Comparison of ENCODE assay signal across 8 cellular contexts in genomic region chr2:191114403-191114886, GRCh38. TPM values are rescaled to one million over a fixed set of nuclear protein-coding genes. Genes with fewer than 3 reads are reported as not detected.
A peak's percentile ranks its signal among the peaks of the same experiment; 100 is the strongest.
DNase-seq lines count a peak whose midpoint lies in the region; ATAC-seq, FAIRE-seq and TF ChIP-seq lines count a peak whose summit lies in the region.

No MANE protein-coding gene starts in this region.

- H3K9me3 ChIP-seq in K562 (replicated peaks; ENCODE audit: control insufficient read depth, insufficient read depth, low read depth, low read length): no peaks in the 10 kb centered on the region
- H3K9me3 ChIP-seq in upper lobe of right lung: no peaks in the 10 kb centered on the region

- H3K9ac ChIP-seq in K562 (ENCODE audit: insufficient read depth in 1 of 2, low read depth in 2 of 2, low read length in 2 of 2): no peak overlapping the region

- intact Hi-C loops in K562 (cut with micrococcal nuclease) (no loop called here), upper lobe of right lung (cut with DNase I) (no loop called here)

- no peak for TF ChIP-seq POLR2A in K562 (conservative IDR thresholded peaks at IDR 0.05)

- no peak for TF ChIP-seq RAD21 in K562 (CRISPR knock-in tag; conservative IDR thresholded peaks at IDR 0.05 in 1 of 2, IDR thresholded peaks at IDR 0.05 in 1 of 2)

- no peaks in the 10 kb centered on the region for H3K9me1 ChIP-seq in K562 (ENCODE audit: control insufficient read depth, insufficient read depth, low read length)

- no peaks in the 10 kb centered on the region for H3K4me1 ChIP-seq in K562 (replicated peaks in 1 of 2; ENCODE audit: control insufficient read depth in 2 of 2, insufficient read depth in 2 of 2, low read length in 2 of 2)
- no peaks in the 10 kb centered on the region for H3K4me1 ChIP-seq in upper lobe of right lung

- CTCF ChIA-PET in K562 (lab: Yijun Ruan, JAX; ENCODE audit: low intra/inter-chr PET ratio): no interaction called here

- FAIRE-seq in HTR-8/SVneo (lab: Jason Lieb, UNC) (no peak), K562 (lab: Jason Lieb, UNC) (no peak)

- DNase-seq in HTR-8/SVneo (ENCODE audit: insufficient read length, low spot score): peak; percentile 8
- DNase-seq in K562 (ENCODE audit: extremely low read depth in 1 of 4, low spot score in 3 of 4): no peak
- no peak for DNase-seq in upper lobe of right lung
- no peak for DNase-seq in KG1 (lab: John Stamatoyannopoulos, UW)
- no peak for DNase-seq in NCI-H2029 (lab: John Stamatoyannopoulos, UW)
- no peak for DNase-seq in iPS-NIHi7 (ENCODE audit: extremely low spot score)

- no peaks in the 10 kb centered on the region for H4K20me1 ChIP-seq in K562 (replicated peaks; ENCODE audit: control insufficient read depth, insufficient read depth, low read length)

- in situ Hi-C loops in K562 (cut with MboI): no loop called here

- H2AFZ ChIP-seq in K562 (ENCODE audit: low read depth, low read length): no peak overlapping the region

- no TSS peak for BruUV-seq in K562 (replicated peaks; lab: Mats Ljungman, UMichigan)

- H3K27ac ChIP-seq in K562 (ENCODE audit: extremely low read depth, low read depth, low read length) (no peak overlapping the region), upper lobe of right lung (no peak overlapping the region)

- H3K4me3 ChIP-seq in K562: no peak overlapping the region
- H3K4me3 ChIP-seq in upper lobe of right lung: no peak overlapping the region

- H3K79me2 ChIP-seq in K562 (ENCODE audit: control insufficient read depth, insufficient read depth, low read length): no peaks in the 10 kb centered on the region

- H3K4me2 ChIP-seq in K562 (ENCODE audit: insufficient read depth, low read length): no peak overlapping the region

- ATAC-seq in GM18499 (IDR thresholded peaks at IDR 0.05; ENCODE audit: insufficient read depth, unreplicated experiment) (peak; percentile 66), GM21528 (IDR thresholded peaks at IDR 0.05; ENCODE audit: low FRiP score, unreplicated experiment) (peak; percentile 87), K562 (no peak), upper lobe of right lung (peak; percentile 41)

- POLR2A ChIA-PET in K562 (lab: Yijun Ruan, JAX): interaction anchor here (0.5 to 0.9 kb wide), 3 partner anchors 22 to 369 kb away, joined by 3 to 5 read pairs (median 4); no protein-coding TSS in a partner anchor

- H3K36me3 ChIP-seq in K562 (ENCODE audit: control insufficient read depth, insufficient read depth, low read length) (no peaks in the 10 kb centered on the region), upper lobe of right lung (no peaks in the 10 kb centered on the region)

- WGBS in K562 (ENCODE audit: insufficient coverage, low coverage, missing lambda C conversion rate): 0% methylated on average over 6 of the region's 6 CpGs

- TF ChIP-seq EP300 in K562 (IDR thresholded peaks at IDR 0.05; ENCODE audit: low read length): no peak

- H3K27me3 ChIP-seq in K562 (ENCODE audit: control insufficient read depth in 2 of 2, insufficient read depth in 2 of 2, low read length in 2 of 2) (peaks cover 0 to 4% of the 10 kb centered on the region in 2 experiments; a peak in 1 of 5 replicates), upper lobe of right lung (no peaks in the 10 kb centered on the region)

- TF ChIP-seq CTCF in K562 (IDR thresholded peaks at IDR 0.05 in 2 of 3, conservative IDR thresholded peaks at IDR 0.05 in 1 of 3; ENCODE audit: insufficient read depth in 2 of 3, low read depth in 1 of 3, low read length in 3 of 3): no peak
- no peak for TF ChIP-seq CTCF in upper lobe of right lung (IDR thresholded peaks at IDR 0.05)

TF ChIP-seq in K562, 482 proteins besides CTCF, POLR2A, EP300 and RAD21:
- TF ChIP-seq SNIP1 (IDR thresholded peaks at IDR 0.05; ENCODE audit: low read depth) (no peak), STAG1 (CRISPR knock-in tag; IDR thresholded peaks at IDR 0.05; ENCODE audit: borderline replicate concordance) (no peak)
- TF ChIP-seq, protein P1, sequence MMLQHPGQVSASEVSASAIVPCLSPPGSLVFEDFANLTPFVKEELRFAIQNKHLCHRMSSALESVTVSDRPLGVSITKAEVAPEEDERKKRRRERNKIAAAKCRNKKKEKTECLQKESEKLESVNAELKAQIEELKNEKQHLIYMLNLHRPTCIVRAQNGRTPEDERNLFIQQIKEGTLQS (IDR thresholded peaks at IDR 0.05): peak; percentile 39
- TF ChIP-seq, protein P1 (CRISPR knock-in tag; conservative IDR thresholded peaks at IDR 0.05): no peak

RNA-seq across cellular contexts. Expression of gene STAT4, which starts 36.3 kb away (rescaled TPM):
- not detected in 2 replicates for total RNA-seq in K562 (2011; cell fraction: chromatin; rRNA removed; ENCODE audit: low replicate concordance)
- not detected in 2 replicates for total RNA-seq in K562 (2011; cell fraction: nucleolus; rRNA removed)
- not detected in 2 replicates for total RNA-seq in K562 (2011; cell fraction: nucleoplasm; rRNA removed)
- total RNA-seq in K562 (2014; rRNA removed) (not detected in 2 replicates), K562 (2014; rRNA removed; fragmentation: Illumina TruSeq; extraction: Trizol) (not detected in 2 replicates), K562 (2015; rRNA removed; fragmentation: Illumina TruSeq; extraction: Trizol) (not detected in 2 replicates), K562 (2021) (0.34 TPM in 1 of 2 replicates, not detected in the other), upper lobe of right lung (8.0 TPM)
- polyA plus RNA-seq in K562 (2011; rRNA removed) (0.06 TPM in 1 of 2 replicates, not detected in the other), K562 (2014; fragmentation: Illumina TruSeq; extraction: Trizol) (not detected in 2 replicates), K562 (2014; fragmentation: Nextera tagmentation; extraction: Ambion mirVana) (under 1 TPM; 0.01 to 0.03 TPM), K562 (2014; rRNA removed) (not detected in 2 replicates)
- 0.04 TPM in 1 of 2 replicates, not detected in the other for polyA plus RNA-seq in K562 (2011; cell fraction: cytosol; rRNA removed)
- polyA plus RNA-seq in K562 (2011; cell fraction: nucleus; rRNA removed): not detected in 2 replicates
- polyA plus RNA-seq in K562 (2012): not detected in 2 replicates
- not detected in 2 replicates for polyA minus RNA-seq in K562 (2011; rRNA and poly(A)+ RNA removed)
- not detected in 2 replicates for polyA minus RNA-seq in K562 (2011; cell fraction: cytosol; rRNA and poly(A)+ RNA removed)
- 0.27 TPM in 1 of 2 replicates, not detected in the other for polyA minus RNA-seq in K562 (2011; cell fraction: nucleus; rRNA and poly(A)+ RNA removed)
